ENCODE assay signal across 21 cellular contexts in the genomic region with DNA sequence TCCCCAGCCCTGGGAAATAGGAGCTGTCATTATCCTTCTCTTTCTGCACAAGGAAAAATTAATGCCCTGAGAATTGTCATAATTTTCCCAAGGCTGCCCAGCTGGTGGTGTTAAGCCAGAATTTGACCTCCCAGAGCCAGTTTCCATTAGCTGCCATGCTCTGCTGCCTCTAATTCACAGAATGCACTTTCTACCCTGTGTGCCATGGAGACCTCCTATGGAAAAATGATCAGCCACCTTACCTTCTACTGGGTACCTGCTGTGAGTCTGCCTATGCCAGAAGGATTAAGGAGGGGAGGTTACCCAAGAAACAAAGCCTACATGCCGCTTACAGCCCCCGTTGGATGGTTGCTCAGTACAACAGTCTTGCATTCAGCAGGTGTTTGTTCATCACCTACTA.
"Had no signal": no experiment of that assay in that cellular context is flagged by ENCODE, and none has a peak within 500 bp of the region (broad histone marks: within the 10 kb centered on the region; RNA-seq: fewer than 3 reads in every experiment).

No MANE protein-coding gene starts in this region.

- H3K4me3 Mint-ChIP-seq: activated naive CD8-positive, alpha-beta T cell treated with anti-CD3 and anti-CD28 coated beads, Interleukin-2, amount 10 ng/mL, durations not matched to agents 7 days and 5 days; central memory CD8-positive, alpha-beta T cell; natural killer cell; T-cell had no signal

- H3K27me3 Mint-ChIP-seq: activated naive CD8-positive, alpha-beta T cell treated with anti-CD3 and anti-CD28 coated beads, Interleukin-2, amount 10 ng/mL, durations not matched to agents 7 days and 5 days; central memory CD8-positive, alpha-beta T cell; T-cell had no signal

- H3K9me3 ChIP-seq: SK-N-SH, suprapubic skin, upper lobe of left lung had no signal

- ATAC-seq: natural killer cell, T-cell had no signal

- H3K27me3 ChIP-seq: brain microvascular endothelial cell, suprapubic skin, upper lobe of left lung had no signal

- H3K4me1 ChIP-seq: suprapubic skin had no signal

- H3K9me3 Mint-ChIP-seq: activated naive CD8-positive, alpha-beta T cell treated with anti-CD3 and anti-CD28 coated beads, Interleukin-2, amount 10 ng/mL, durations not matched to agents 7 days and 5 days; central memory CD8-positive, alpha-beta T cell; natural killer cell; T-cell had no signal

- H3K27ac ChIP-seq: brain microvascular endothelial cell, suprapubic skin, upper lobe of left lung, WERI-Rb-1 had no signal

- H3K4me3 ChIP-seq: suprapubic skin, upper lobe of left lung had no signal

- H3K27ac Mint-ChIP-seq: activated naive CD8-positive, alpha-beta T cell treated with anti-CD3 and anti-CD28 coated beads, Interleukin-2, amount 10 ng/mL, durations not matched to agents 7 days and 5 days; natural killer cell had no signal

- DNase-seq: activated CD4-positive, alpha-beta T cell treated with anti-CD3 and anti-CD28 coated beads for 4 hours; activated CD8-positive, alpha-beta memory T cell treated with anti-CD3 and anti-CD28 coated beads for 24 hours; activated effector memory CD4-positive, alpha-beta T cell treated with Interleukin-2 at 50 U/mL for 16 hours; activated naive CD8-positive, alpha-beta T cell treated with anti-CD3 and anti-CD28 coated beads, Interleukin-2, amount 10 ng/mL, durations not matched to agents 7 days and 5 days; anterior cingulate cortex; brain microvascular endothelial cell; effector CD8-positive, alpha-beta T cell; foreskin fibroblast; glutamatergic neuron; kidney glomerular epithelial cell; mesenchymal stem cell; natural killer cell; SK-N-SH; stimulated activated CD4-positive, alpha-beta T cell treated with anti-CD3 and anti-CD28 coated beads, Interleukin-15, amount 100 ng/mL, for 24 hours; stimulated activated CD4-positive, alpha-beta T cell treated with anti-CD3 and anti-CD28 coated beads, Interleukin-4, amount 100 ng/mL, for 1 hour; stimulated activated naive CD4-positive, alpha-beta T cell; T-cell; upper lobe of left lung; WERI-Rb-1 had no signal
